ENCODE assay signal across 8 cellular contexts in the genomic region with DNA sequence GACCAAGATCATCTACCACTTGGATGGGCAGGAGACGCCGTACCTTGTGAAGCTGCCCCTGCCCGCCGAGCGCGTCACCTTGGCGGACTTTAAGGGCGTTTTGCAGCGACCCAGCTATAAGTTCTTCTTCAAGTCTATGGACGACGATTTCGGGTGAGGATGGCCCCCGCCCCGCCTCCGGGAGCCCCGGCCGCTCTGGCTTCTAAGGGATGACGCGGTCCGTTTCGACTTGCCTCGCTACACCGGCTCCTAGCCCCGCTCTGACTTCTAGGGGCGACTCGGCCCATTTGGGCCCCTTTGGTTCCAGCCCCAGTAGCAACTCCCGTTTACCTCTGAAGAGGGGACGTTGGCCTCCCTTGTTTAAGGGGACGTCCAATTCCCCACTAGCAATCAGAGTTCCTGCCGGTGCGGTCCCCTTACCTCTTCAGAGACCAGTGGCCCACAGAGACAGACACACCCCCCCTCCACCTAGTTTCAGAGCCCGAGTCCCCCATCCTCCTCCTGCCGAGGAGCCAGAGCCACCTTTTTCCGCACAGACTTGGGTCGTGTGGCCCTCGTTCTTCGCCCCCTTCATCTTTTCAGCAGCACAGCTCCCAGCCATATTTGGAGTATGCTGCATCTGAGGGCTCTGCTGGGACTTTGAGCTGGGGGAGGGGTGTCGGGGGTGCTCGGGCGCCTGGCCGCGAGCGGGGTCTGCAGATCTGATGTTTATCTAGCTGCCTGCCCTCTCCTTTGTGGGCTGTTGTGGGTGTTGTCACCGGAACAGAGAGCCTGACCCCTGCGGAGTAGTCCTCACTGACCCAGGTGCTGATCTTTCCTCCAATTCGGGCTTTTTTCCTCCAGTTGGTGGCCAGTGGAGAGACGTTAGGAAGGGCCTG. TPM values are rescaled to one million over a fixed set of nuclear protein-coding genes. Genes with fewer than 3 reads are reported as not detected.
DNase-seq lines count a peak whose midpoint lies in the region; ATAC-seq, FAIRE-seq and TF ChIP-seq lines count a peak whose summit lies in the region.

No MANE protein-coding gene starts in this region.

- TF ChIP-seq POLR2A in K562 (conservative IDR thresholded peaks at IDR 0.05) = no peak

- DNase-seq in AG04450 (ENCODE audit: low read depth, low spot score) = no peak
- DNase-seq in T-helper 1 cell = peak in 3 of 5 donors; percentile 32 to 44 (median 38)
- peak; percentile 49 to 56 (median 54) for DNase-seq in K562 (ENCODE audit: extremely low read depth in 1 of 4, low spot score in 3 of 4)
- peak; percentile 49 for DNase-seq in iPS-NIHi7 (ENCODE audit: extremely low spot score)
- peak; percentile 25 to 52 (median 45) for DNase-seq in stimulated activated CD4-positive, alpha-beta T cell treated with anti-CD3 and anti-CD28 coated beads, Interleukin-12 subunit alpha, Interleukin-12 subunit beta, amount 100 ng/mL, for 48 hours (ENCODE audit: low read depth in 2 of 3, low spot score in 1 of 3)
- no peak for DNase-seq in SKM-1 treated with dmso at 0.1 percent for 144 hours (lab: John Stamatoyannopoulos, UW; ENCODE audit: unreplicated experiment)

- no TSS peak for BruUV-seq in K562 (replicated peaks; lab: Mats Ljungman, UMichigan)

- H3K27me3 ChIP-seq in AG04450 (ENCODE audit: control insufficient read depth, insufficient read depth, low read length) (no peaks in the 10 kb centered on the region), K562 (ENCODE audit: control insufficient read depth in 2 of 2, insufficient read depth in 2 of 2, low read length in 2 of 2) (no peaks in the 10 kb centered on the region)

- intact Hi-C loops in K562 (cut with micrococcal nuclease) = loop anchor here (2.0 kb wide), 2 partner anchors 19 to 21 kb away; a partner anchor contains a TSS

- H3K4me2 ChIP-seq in K562 (ENCODE audit: insufficient read depth, low read length) = peak overlapping the region; percentile 95

- peak overlapping the region; percentile 65 for H3K27ac ChIP-seq in AG04450 (ENCODE audit: low read depth, low read length)
- H3K27ac ChIP-seq in K562 (ENCODE audit: extremely low read depth, low read depth, low read length) = peak overlapping the region; percentile 88

- under 1% methylated on average over 43 of the region's 47 CpGs for WGBS in K562 (ENCODE audit: insufficient coverage, low coverage, missing lambda C conversion rate)

- FAIRE-seq in K562 (lab: Jason Lieb, UNC) = no peak

- H3K79me2 ChIP-seq in K562 (ENCODE audit: control insufficient read depth, insufficient read depth, low read length) = peaks cover 45% of the 10 kb centered on the region

- peak overlapping the region; percentile 97 for H3K4me3 ChIP-seq in AG04450 (ENCODE audit: low read depth, low read length)
- peak overlapping the region; percentile 71 for H3K4me3 ChIP-seq in K562

- in situ Hi-C loops in K562 (cut with MboI) = no loop called here

- no peak for TF ChIP-seq EP300 in K562 (IDR thresholded peaks at IDR 0.05; ENCODE audit: low read length)

- H3K9me3 ChIP-seq in AG04450 (ENCODE audit: control insufficient read depth, insufficient read depth, low read length) (no peaks in the 10 kb centered on the region; the same call in 1 of the 2 replicates), K562 (replicated peaks; ENCODE audit: control insufficient read depth, insufficient read depth, low read depth, low read length) (no peaks in the 10 kb centered on the region)

- TF ChIP-seq CTCF in AG04450 (IDR thresholded peaks at IDR 0.05; ENCODE audit: low read depth, low read length) = no peak
- no peak for TF ChIP-seq CTCF in K562 (IDR thresholded peaks at IDR 0.05 in 2 of 3, conservative IDR thresholded peaks at IDR 0.05 in 1 of 3; ENCODE audit: insufficient read depth in 2 of 3, low read depth in 1 of 3, low read length in 3 of 3)

- POLR2A ChIA-PET in AG04450 (lab: Yijun Ruan, JAX) = interaction anchor here (0.6 to 2.1 kb wide), 9 partner anchors 10 to 296 kb away, joined by 3 to 17 read pairs (median 5); a partner anchor contains a TSS
- POLR2A ChIA-PET in K562 (lab: Yijun Ruan, JAX) = interaction anchor here (0.6 to 4.2 kb wide), 13 partner anchors 8 to 1656 kb away, joined by 3 to 27 read pairs (median 3); a partner anchor contains a TSS

- no peak for TF ChIP-seq RAD21 in K562 (CRISPR knock-in tag; conservative IDR thresholded peaks at IDR 0.05 in 1 of 2, IDR thresholded peaks at IDR 0.05 in 1 of 2)

- ATAC-seq in GM18909 (IDR thresholded peaks at IDR 0.05; ENCODE audit: poor library complexity, unreplicated experiment) (peak; percentile 32), HG03139 (IDR thresholded peaks at IDR 0.05; ENCODE audit: unreplicated experiment) (peak; percentile 23), K562 (peak; percentile 46)

- no peaks in the 10 kb centered on the region; the same call in 1 of the 2 replicates for H4K20me1 ChIP-seq in K562 (replicated peaks; ENCODE audit: control insufficient read depth, insufficient read depth, low read length)

- H3K9me1 ChIP-seq in K562 (ENCODE audit: control insufficient read depth, insufficient read depth, low read length) = no peaks in the 10 kb centered on the region

- peak overlapping the region; percentile 78 to 98 for H3K9ac ChIP-seq in K562 (ENCODE audit: insufficient read depth in 1 of 2, low read depth in 2 of 2, low read length in 2 of 2)

- CTCF ChIA-PET in AG04450 (lab: Charles Lee) (interaction anchor here (0.7 to 0.9 kb wide), 2 partner anchors 21 to 94 kb away, joined by 3 to 6 read pairs; a partner anchor contains a TSS), K562 (lab: Yijun Ruan, JAX; ENCODE audit: low intra/inter-chr PET ratio) (no interaction called here)

- H3K36me3 ChIP-seq in K562 (ENCODE audit: control insufficient read depth, insufficient read depth, low read length) = peaks cover 6% of the 10 kb centered on the region; the same call in 1 of the 3 replicates

- H2AFZ ChIP-seq in K562 (ENCODE audit: low read depth, low read length) = peak overlapping the region; percentile 91

- peaks cover 29% of the 10 kb centered on the region in 2 experiments; a peak in 4 of 5 replicates for H3K4me1 ChIP-seq in K562 (replicated peaks in 1 of 2; ENCODE audit: control insufficient read depth in 2 of 2, insufficient read depth in 2 of 2, low read length in 2 of 2)

RNA-seq across cellular contexts. Expression of a gene that starts 0.7 kb away (rescaled TPM):
- 29.7 and 37.8 TPM in 2 replicates for polyA plus RNA-seq in AG04450 (2011; rRNA removed)
- polyA minus RNA-seq in AG04450 (2011; rRNA and poly(A)+ RNA removed) = 61.5 and 77.9 TPM in 2 replicates
- 88.9 and 157 TPM in 2 replicates for total RNA-seq in K562 (2011; cell fraction: chromatin; rRNA removed; ENCODE audit: low replicate concordance)
- total RNA-seq in K562 (2011; cell fraction: nucleolus; rRNA removed) = 73.2 and 83.2 TPM in 2 replicates
- 65.6 and 69.9 TPM in 2 replicates for total RNA-seq in K562 (2011; cell fraction: nucleoplasm; rRNA removed)
- total RNA-seq in K562 (2014; rRNA removed) = 25.7 and 26.5 TPM in 2 replicates
- 8.7 and 9.8 TPM in 2 replicates for total RNA-seq in K562 (2014; rRNA removed; fragmentation: Illumina TruSeq; extraction: Trizol)
- 16.0 and 17.2 TPM in 2 replicates for total RNA-seq in K562 (2015; rRNA removed; fragmentation: Illumina TruSeq; extraction: Trizol)
- 54.4 and 57.9 TPM in 2 replicates for total RNA-seq in K562 (2021)
- polyA plus RNA-seq in K562 (2011; rRNA removed) = 20.1 and 28.7 TPM in 2 replicates
- 24.9 and 26.6 TPM in 2 replicates for polyA plus RNA-seq in K562 (2011; cell fraction: cytosol; rRNA removed)
- polyA plus RNA-seq in K562 (2011; cell fraction: nucleus; rRNA removed) = 70.4 and 103 TPM in 2 replicates
- polyA plus RNA-seq in K562 (2012) = 39.3 and 52.8 TPM in 2 replicates
- polyA plus RNA-seq in K562 (2014; fragmentation: Illumina TruSeq; extraction: Trizol) = 44.3 and 44.8 TPM in 2 replicates
- polyA plus RNA-seq in K562 (2014; fragmentation: Nextera tagmentation; extraction: Ambion mirVana) = 1 to 10 TPM; 3.1 to 5.4 TPM
- polyA plus RNA-seq in K562 (2014; rRNA removed) = 42.8 and 46.6 TPM in 2 replicates
- 14.5 and 16.5 TPM in 2 replicates for polyA minus RNA-seq in K562 (2011; rRNA and poly(A)+ RNA removed)
- 29.0 and 36.2 TPM in 2 replicates for polyA minus RNA-seq in K562 (2011; cell fraction: cytosol; rRNA and poly(A)+ RNA removed)
- 20.6 and 36.3 TPM in 2 replicates for polyA minus RNA-seq in K562 (2011; cell fraction: nucleus; rRNA and poly(A)+ RNA removed)

RNA-seq across cellular contexts. Expression of a gene that starts 18.8 kb away (rescaled TPM):
- 963 and 1,068 TPM in 2 replicates for polyA plus RNA-seq in AG04450 (2011; rRNA removed)
- polyA minus RNA-seq in AG04450 (2011; rRNA and poly(A)+ RNA removed) = 572 and 665 TPM in 2 replicates
- total RNA-seq in K562 (2011; cell fraction: chromatin; rRNA removed; ENCODE audit: low replicate concordance) = 357 and 707 TPM in 2 replicates
- 352 and 411 TPM in 2 replicates for total RNA-seq in K562 (2011; cell fraction: nucleolus; rRNA removed)
- 363 and 369 TPM in 2 replicates for total RNA-seq in K562 (2011; cell fraction: nucleoplasm; rRNA removed)
- total RNA-seq in K562 (2014; rRNA removed) = 282 and 320 TPM in 2 replicates
- total RNA-seq in K562 (2014; rRNA removed; fragmentation: Illumina TruSeq; extraction: Trizol) = 277 and 296 TPM in 2 replicates
- 247 and 250 TPM in 2 replicates for total RNA-seq in K562 (2015; rRNA removed; fragmentation: Illumina TruSeq; extraction: Trizol)
- 367 and 385 TPM in 2 replicates for total RNA-seq in K562 (2021)
- 505 and 704 TPM in 2 replicates for polyA plus RNA-seq in K562 (2011; rRNA removed)
- polyA plus RNA-seq in K562 (2011; cell fraction: cytosol; rRNA removed) = 307 and 406 TPM in 2 replicates
- polyA plus RNA-seq in K562 (2011; cell fraction: nucleus; rRNA removed) = 576 and 635 TPM in 2 replicates
- polyA plus RNA-seq in K562 (2012) = 764 and 803 TPM in 2 replicates
- polyA plus RNA-seq in K562 (2014; fragmentation: Illumina TruSeq; extraction: Trizol) = 400 and 440 TPM in 2 replicates
- 100 to 1,000 TPM; 118 to 252 TPM for polyA plus RNA-seq in K562 (2014; fragmentation: Nextera tagmentation; extraction: Ambion mirVana)
- 275 and 325 TPM in 2 replicates for polyA plus RNA-seq in K562 (2014; rRNA removed)
- 381 and 396 TPM in 2 replicates for polyA minus RNA-seq in K562 (2011; rRNA and poly(A)+ RNA removed)
- polyA minus RNA-seq in K562 (2011; cell fraction: cytosol; rRNA and poly(A)+ RNA removed) = 150 and 169 TPM in 2 replicates
- polyA minus RNA-seq in K562 (2011; cell fraction: nucleus; rRNA and poly(A)+ RNA removed) = 111 and 158 TPM in 2 replicates

RNA-seq across cellular contexts. Expression of a gene that starts 20.7 kb away (rescaled TPM):
- polyA plus RNA-seq in AG04450 (2011; rRNA removed) (28.8 and 29.8 TPM in 2 replicates), K562 (2011; rRNA removed) (76.8 and 87.2 TPM in 2 replicates), K562 (2014; fragmentation: Illumina TruSeq; extraction: Trizol) (70.9 and 75.5 TPM in 2 replicates), K562 (2014; fragmentation: Nextera tagmentation; extraction: Ambion mirVana) (10 to 100 TPM; 19.1 to 31.8 TPM), K562 (2014; rRNA removed) (92.4 and 95.6 TPM in 2 replicates)
- 28.6 and 32.8 TPM in 2 replicates for polyA minus RNA-seq in AG04450 (2011; rRNA and poly(A)+ RNA removed)
- 169 and 262 TPM in 2 replicates for total RNA-seq in K562 (2011; cell fraction: chromatin; rRNA removed; ENCODE audit: low replicate concordance)
- total RNA-seq in K562 (2011; cell fraction: nucleolus; rRNA removed) = 136 and 137 TPM in 2 replicates
- 121 and 132 TPM in 2 replicates for total RNA-seq in K562 (2011; cell fraction: nucleoplasm; rRNA removed)
- total RNA-seq in K562 (2014; rRNA removed) (66.4 and 91.1 TPM in 2 replicates), K562 (2014; rRNA removed; fragmentation: Illumina TruSeq; extraction: Trizol) (70.4 and 70.8 TPM in 2 replicates), K562 (2015; rRNA removed; fragmentation: Illumina TruSeq; extraction: Trizol) (71.8 and 74.0 TPM in 2 replicates), K562 (2021) (62.9 and 67.5 TPM in 2 replicates)
- 59.9 and 66.1 TPM in 2 replicates for polyA plus RNA-seq in K562 (2011; cell fraction: cytosol; rRNA removed)
- polyA plus RNA-seq in K562 (2011; cell fraction: nucleus; rRNA removed) = 209 and 258 TPM in 2 replicates
- 55.0 and 58.2 TPM in 2 replicates for polyA plus RNA-seq in K562 (2012)
- polyA minus RNA-seq in K562 (2011; rRNA and poly(A)+ RNA removed) = 70.4 and 76.8 TPM in 2 replicates
- polyA minus RNA-seq in K562 (2011; cell fraction: cytosol; rRNA and poly(A)+ RNA removed) = 21.8 and 27.8 TPM in 2 replicates
- 59.4 and 76.5 TPM in 2 replicates for polyA minus RNA-seq in K562 (2011; cell fraction: nucleus; rRNA and poly(A)+ RNA removed)

RNA-seq across cellular contexts. Expression of a gene that starts 30.1 kb away (rescaled TPM):
- polyA plus RNA-seq in AG04450 (2011; rRNA removed) = 43.1 and 50.0 TPM in 2 replicates
- 74.8 and 108 TPM in 2 replicates for polyA minus RNA-seq in AG04450 (2011; rRNA and poly(A)+ RNA removed)
- total RNA-seq in K562 (2011; cell fraction: chromatin; rRNA removed; ENCODE audit: low replicate concordance) = 203 and 374 TPM in 2 replicates
- 204 and 235 TPM in 2 replicates for total RNA-seq in K562 (2011; cell fraction: nucleolus; rRNA removed)
- total RNA-seq in K562 (2011; cell fraction: nucleoplasm; rRNA removed) = 155 and 178 TPM in 2 replicates
- total RNA-seq in K562 (2014; rRNA removed) = 47.1 and 54.2 TPM in 2 replicates
- 17.6 and 20.0 TPM in 2 replicates for total RNA-seq in K562 (2014; rRNA removed; fragmentation: Illumina TruSeq; extraction: Trizol)
- total RNA-seq in K562 (2015; rRNA removed; fragmentation: Illumina TruSeq; extraction: Trizol) = 33.6 and 37.7 TPM in 2 replicates
- 61.9 and 77.9 TPM in 2 replicates for total RNA-seq in K562 (2021)
- polyA plus RNA-seq in K562 (2011; rRNA removed) = 45.1 and 59.3 TPM in 2 replicates
- polyA plus RNA-seq in K562 (2011; cell fraction: cytosol; rRNA removed) = 54.7 and 103 TPM in 2 replicates
- polyA plus RNA-seq in K562 (2011; cell fraction: nucleus; rRNA removed) = 298 and 363 TPM in 2 replicates
- polyA plus RNA-seq in K562 (2012) = 47.0 and 54.1 TPM in 2 replicates
- polyA plus RNA-seq in K562 (2014; fragmentation: Illumina TruSeq; extraction: Trizol) = 51.0 and 57.1 TPM in 2 replicates
- polyA plus RNA-seq in K562 (2014; fragmentation: Nextera tagmentation; extraction: Ambion mirVana) = 10 to 100 TPM in 1 of 2 experiments, 1 to 10 TPM in 1; 6.7 to 23.7 TPM
- 65.0 and 68.5 TPM in 2 replicates for polyA plus RNA-seq in K562 (2014; rRNA removed)
- polyA minus RNA-seq in K562 (2011; rRNA and poly(A)+ RNA removed) = 45.4 and 50.7 TPM in 2 replicates
- polyA minus RNA-seq in K562 (2011; cell fraction: cytosol; rRNA and poly(A)+ RNA removed) = 31.0 and 41.5 TPM in 2 replicates
- 96.3 and 137 TPM in 2 replicates for polyA minus RNA-seq in K562 (2011; cell fraction: nucleus; rRNA and poly(A)+ RNA removed)

RNA-seq across cellular contexts. Expression of a gene that starts 59.0 kb away (rescaled TPM):
- polyA plus RNA-seq in AG04450 (2011; rRNA removed) (not detected in 2 replicates), K562 (2011; rRNA removed) (not detected in 2 replicates), K562 (2014; fragmentation: Illumina TruSeq; extraction: Trizol) (not detected in 2 replicates), K562 (2014; fragmentation: Nextera tagmentation; extraction: Ambion mirVana) (not detected), K562 (2014; rRNA removed) (not detected in 2 replicates)
- not detected in 2 replicates for polyA minus RNA-seq in AG04450 (2011; rRNA and poly(A)+ RNA removed)
- not detected in 2 replicates for total RNA-seq in K562 (2011; cell fraction: chromatin; rRNA removed; ENCODE audit: low replicate concordance)
- total RNA-seq in K562 (2011; cell fraction: nucleolus; rRNA removed) = not detected in 2 replicates
- total RNA-seq in K562 (2011; cell fraction: nucleoplasm; rRNA removed) = not detected in 2 replicates
- total RNA-seq in K562 (2014; rRNA removed) (not detected in 2 replicates), K562 (2014; rRNA removed; fragmentation: Illumina TruSeq; extraction: Trizol) (not detected in 2 replicates), K562 (2015; rRNA removed; fragmentation: Illumina TruSeq; extraction: Trizol) (not detected in 2 replicates), K562 (2021) (not detected in 2 replicates)
- not detected in 2 replicates for polyA plus RNA-seq in K562 (2011; cell fraction: cytosol; rRNA removed)
- polyA plus RNA-seq in K562 (2011; cell fraction: nucleus; rRNA removed) = not detected in 2 replicates
- polyA plus RNA-seq in K562 (2012) = 0.04 TPM in 1 of 2 replicates, not detected in the other
- polyA minus RNA-seq in K562 (2011; rRNA and poly(A)+ RNA removed) = not detected in 2 replicates
- not detected in 2 replicates for polyA minus RNA-seq in K562 (2011; cell fraction: cytosol; rRNA and poly(A)+ RNA removed)
- not detected in 2 replicates for polyA minus RNA-seq in K562 (2011; cell fraction: nucleus; rRNA and poly(A)+ RNA removed)

Comparison
In these comparisons a context has a peak if more than half of its experiments do, and no peak if none do; other contexts are left out.
1. DNase-seq: peak in T-helper 1 cell (3 of 5), K562 (4 of 4), iPS-NIHi7 (single experiment) and stimulated activated CD4-positive, alpha-beta T cell treated with anti-CD3 and anti-CD28 coated beads, Interleukin-12 subunit alpha, Interleukin-12 subunit beta, amount 100 ng/mL, for 48 hours (3 of 3); none in AG04450 (single experiment) and SKM-1 treated with dmso at 0.1 percent for 144 hours (single experiment).
2. Peak in every context shown above with its lines, with median percentiles within 50 percentile points of each other: ATAC-seq.